Comparison of ENCODE assay signal across 9 cellular contexts in genomic region chr14:100246136-100246535, GRCh38. TPM values are rescaled to one million over a fixed set of nuclear protein-coding genes. Genes with fewer than 3 reads are reported as not detected.
DNase-seq lines count a peak whose midpoint lies in the region; ATAC-seq and TF ChIP-seq lines count a peak whose summit lies in the region.
"Had no signal": no experiment of that assay in that cellular context is flagged by ENCODE, and none has a peak within 500 bp of the region (broad histone marks: within the 10 kb centered on the region; RNA-seq: fewer than 3 reads in every experiment).

No MANE protein-coding gene starts in this region.

- no peak overlapping the region for H2BK120ac ChIP-seq in IMR-90 (ENCODE audit: low read depth, low read length)

- BruUV-seq in IMR-90 (replicated peaks; lab: Mats Ljungman, UMichigan), result no TSS peak

- H3K4ac ChIP-seq in IMR-90 (ENCODE audit: low read depth, low read length), result no peak overlapping the region

- H3K14ac ChIP-seq in IMR-90 (replicated peaks; ENCODE audit: low read depth, low read length), result no peak overlapping the region

- TF ChIP-seq CTCF in IMR-90 (conservative IDR thresholded peaks at IDR 0.05; ENCODE audit: low read depth, low read length), result no peak
- TF ChIP-seq CTCF in coronary artery (IDR thresholded peaks at IDR 0.05), result no peak
- TF ChIP-seq CTCF in mucosa of descending colon (IDR thresholded peaks at IDR 0.05), result no peak
- no peak for TF ChIP-seq CTCF in suprapubic skin (IDR thresholded peaks at IDR 0.05)

- peaks cover 3 to 39% of the 10 kb centered on the region in 2 experiments; a peak in 3 of 4 replicates for H3K79me1 ChIP-seq in IMR-90 (ENCODE audit: low read depth in 1 of 2, low read length in 2 of 2)

- CTCF ChIA-PET in IMR-90 (lab: Yijun Ruan, JAX), result interaction anchor here (1.1 to 1.3 kb wide), 2 partner anchors 17 to 24 kb away, joined by 4 read pairs; no protein-coding TSS in a partner anchor

- H4K5ac ChIP-seq in IMR-90 (ENCODE audit: low read depth, low read length), result no peak overlapping the region

- no CpG with 5 or more reads among the region's 6 CpGs for WGBS in IMR-90 (ENCODE audit: extremely low coverage in 2 of 2, insufficient read length in 1 of 2), 2 experiments
- 51% methylated on average over 6 of the region's 6 CpGs for WGBS in suprapubic skin

- TF ChIP-seq POLR2A in IMR-90 (IDR thresholded peaks at IDR 0.05; ENCODE audit: low read depth, low read length), result no peak
- TF ChIP-seq POLR2A in suprapubic skin (IDR thresholded peaks at IDR 0.05), result no peak

- no peak overlapping the region for H3K56ac ChIP-seq in IMR-90 (ENCODE audit: extremely low read depth, insufficient read depth, low read length)

- H3K18ac ChIP-seq in IMR-90 (ENCODE audit: low read depth, low read length), result no peak overlapping the region

- H2AK5ac ChIP-seq in IMR-90 (ENCODE audit: low read depth, low read length), result no peak overlapping the region

- H3K9ac ChIP-seq in BLaER1 (peak overlapping the region; percentile 65; the same call in 1 of the 2 replicates), IMR-90 (ENCODE audit: low read depth, low read length) (no peak overlapping the region)
- H3K9ac ChIP-seq: parathyroid adenoma had no signal

- POLR2A ChIA-PET in IMR-90 (lab: Charles Lee; ENCODE audit: unreplicated experiment), result no interaction called here

- H2BK20ac ChIP-seq in IMR-90 (ENCODE audit: low read depth, low read length), result no peak overlapping the region

- no peak for TF ChIP-seq RAD21 in IMR-90 (IDR thresholded peaks at IDR 0.05; ENCODE audit: low read length)

- H3K9me3 ChIP-seq in BLaER1 (no peaks in the 10 kb centered on the region), IMR-90 (ENCODE audit: control insufficient read depth, insufficient read depth, low read length) (no peaks in the 10 kb centered on the region), mucosa of descending colon (no peaks in the 10 kb centered on the region), suprapubic skin (no peaks in the 10 kb centered on the region)

- peaks cover 43% of the 10 kb centered on the region for H3K36me3 ChIP-seq in BLaER1
- H3K36me3 ChIP-seq in IMR-90 (ENCODE audit: control insufficient read depth, insufficient read depth, low read length), result peaks cover 2% of the 10 kb centered on the region
- H3K36me3 ChIP-seq in mucosa of descending colon (ENCODE audit: low read depth), result no peaks in the 10 kb centered on the region
- H3K36me3 ChIP-seq in suprapubic skin, result no peaks in the 10 kb centered on the region

- H4K91ac ChIP-seq in IMR-90 (ENCODE audit: insufficient read depth, low read depth, low read length), result no peak overlapping the region

- H3K9me1 ChIP-seq in IMR-90 (ENCODE audit: insufficient read depth, low read length), result peaks cover 20% of the 10 kb centered on the region

- intact Hi-C loops in IMR-90 (cut with micrococcal nuclease) (no loop called here), mucosa of descending colon (cut with DNase I, micrococcal nuclease) (no loop called here)

- peaks cover 100% of the 10 kb centered on the region for H4K20me1 ChIP-seq in BLaER1
- H4K20me1 ChIP-seq in IMR-90 (ENCODE audit: insufficient read depth, low read length), result peaks cover 97% of the 10 kb centered on the region

- H3K4me2 ChIP-seq in BLaER1 (peak overlapping the region; percentile 44), IMR-90 (ENCODE audit: low read depth, low read length) (peak overlapping the region; percentile 37; the same call in 1 of the 2 replicates)

- ATAC-seq in IMR-90 (ENCODE audit: low read depth), result no peak
- ATAC-seq in mucosa of descending colon, result peak; percentile 45
- ATAC-seq in GM18519 (IDR thresholded peaks at IDR 0.05; ENCODE audit: low FRiP score, unreplicated experiment), result no peak
- ATAC-seq in HG03159 (IDR thresholded peaks at IDR 0.05; ENCODE audit: unreplicated experiment), result no peak

- peak overlapping the region; percentile 72 for H2AK9ac ChIP-seq in IMR-90 (replicated peaks; ENCODE audit: low read depth, low read length, poor library complexity)

- H3K27me3 ChIP-seq in BLaER1 (no peaks in the 10 kb centered on the region), IMR-90 (ENCODE audit: control insufficient read depth, insufficient read depth, low read length) (no peaks in the 10 kb centered on the region), suprapubic skin (no peaks in the 10 kb centered on the region)

- peak overlapping the region; percentile 59; the same call in 1 of the 2 replicates for H3K23ac ChIP-seq in IMR-90 (ENCODE audit: low read depth, low read length)

- no peak overlapping the region for H2BK15ac ChIP-seq in IMR-90 (ENCODE audit: low read depth, low read length)

- no peak overlapping the region for H3K27ac ChIP-seq in BLaER1
- H3K27ac ChIP-seq in IMR-90 (ENCODE audit: insufficient read depth, low read length), result no peak overlapping the region
- H3K27ac ChIP-seq in coronary artery, result peak overlapping the region in 1 of 2 donors; percentile 35
- no peak overlapping the region for H3K27ac ChIP-seq in suprapubic skin
- H3K27ac ChIP-seq: parathyroid adenoma had no signal

- H3K4me1 ChIP-seq in BLaER1 (peaks cover 70% of the 10 kb centered on the region), IMR-90 (ENCODE audit: control insufficient read depth, insufficient read depth, low read length) (peaks cover 13% of the 10 kb centered on the region), mucosa of descending colon (ENCODE audit: low read depth) (peaks cover 57% of the 10 kb centered on the region), suprapubic skin (peaks cover 73% of the 10 kb centered on the region)

- H4K8ac ChIP-seq in IMR-90 (ENCODE audit: low read depth in 2 of 2, low read length in 2 of 2), result no peak overlapping the region

- no peak overlapping the region for H2BK5ac ChIP-seq in IMR-90 (ENCODE audit: low read depth, low read length, poor library complexity, severe bottlenecking)

- H3K4me3 ChIP-seq in BLaER1 (no peak overlapping the region), IMR-90 (ENCODE audit: insufficient read depth, low read depth, low read length) (no peak overlapping the region), coronary artery (peak overlapping the region; percentile 10), mucosa of descending colon (no peak overlapping the region), suprapubic skin (no peak overlapping the region)

- in situ Hi-C loops in IMR-90 (cut with MboI; ENCODE audit: low sequenced_read_pairs), result no loop called here

- no peak overlapping the region for H2AFZ ChIP-seq in IMR-90 (replicated peaks; ENCODE audit: low read length, poor library complexity)
- H2AFZ ChIP-seq: parathyroid adenoma had no signal

- no peak for DNase-seq in IMR-90
- no peak for DNase-seq in coronary artery (ENCODE audit: low spot score)
- DNase-seq in mucosa of descending colon, result peak in 2 of 3 donors; percentile 48 to 55
- DNase-seq in HuH-7.5 (ENCODE audit: low spot score), result no peak
- no peak for DNase-seq in suprapubic skin (ENCODE audit: low spot score in 2 of 2)

- TF ChIP-seq EP300 in suprapubic skin (IDR thresholded peaks at IDR 0.05), result no peak

- dilution Hi-C loops in IMR-90 (cut with HindIII; ENCODE audit: low sequenced_read_pairs, unreplicated experiment), result no loop called here

TF ChIP-seq in IMR-90, 13 proteins besides CTCF, POLR2A, EP300 and RAD21:
- TF ChIP-seq SMC3 (IDR thresholded peaks at IDR 0.05; ENCODE audit: low read depth, low read length) (no peak), NFE2L2 (IDR thresholded peaks at IDR 0.05; ENCODE audit: low read depth, low read length) (no peak), BHLHE40 (IDR thresholded peaks at IDR 0.05; ENCODE audit: low read depth, low read length) (no peak), RFX5 (IDR thresholded peaks at IDR 0.05; ENCODE audit: low read depth, low read length) (no peak), MAFK (IDR thresholded peaks at IDR 0.05; ENCODE audit: low read depth, low read length) (no peak), CHD1 (IDR thresholded peaks at IDR 0.05; ENCODE audit: low read depth, low read length) (no peak), MAZ (IDR thresholded peaks at IDR 0.05; ENCODE audit: borderline replicate concordance, low read depth, low read length) (no peak), FOS (IDR thresholded peaks at IDR 0.05; ENCODE audit: low read depth, low read length) (no peak), RCOR1 (IDR thresholded peaks at IDR 0.05; ENCODE audit: insufficient replicate concordance, low read length) (no peak), MXI1 (IDR thresholded peaks at IDR 0.05; ENCODE audit: borderline replicate concordance, low read depth, low read length) (no peak), CEBPB (IDR thresholded peaks at IDR 0.05; ENCODE audit: low read depth, low read length) (no peak)
- TF ChIP-seq, protein P1, sequence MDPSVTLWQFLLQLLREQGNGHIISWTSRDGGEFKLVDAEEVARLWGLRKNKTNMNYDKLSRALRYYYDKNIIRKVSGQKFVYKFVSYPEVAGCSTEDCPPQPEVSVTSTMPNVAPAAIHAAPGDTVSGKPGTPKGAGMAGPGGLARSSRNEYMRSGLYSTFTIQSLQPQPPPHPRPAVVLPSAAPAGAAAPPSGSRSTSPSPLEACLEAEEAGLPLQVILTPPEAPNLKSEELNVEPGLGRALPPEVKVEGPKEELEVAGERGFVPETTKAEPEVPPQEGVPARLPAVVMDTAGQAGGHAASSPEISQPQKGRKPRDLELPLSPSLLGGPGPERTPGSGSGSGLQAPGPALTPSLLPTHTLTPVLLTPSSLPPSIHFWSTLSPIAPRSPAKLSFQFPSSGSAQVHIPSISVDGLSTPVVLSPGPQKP (IDR thresholded peaks at IDR 0.05; ENCODE audit: borderline replicate concordance, low read depth, low read length), result no peak
- TF ChIP-seq, protein P2, sequence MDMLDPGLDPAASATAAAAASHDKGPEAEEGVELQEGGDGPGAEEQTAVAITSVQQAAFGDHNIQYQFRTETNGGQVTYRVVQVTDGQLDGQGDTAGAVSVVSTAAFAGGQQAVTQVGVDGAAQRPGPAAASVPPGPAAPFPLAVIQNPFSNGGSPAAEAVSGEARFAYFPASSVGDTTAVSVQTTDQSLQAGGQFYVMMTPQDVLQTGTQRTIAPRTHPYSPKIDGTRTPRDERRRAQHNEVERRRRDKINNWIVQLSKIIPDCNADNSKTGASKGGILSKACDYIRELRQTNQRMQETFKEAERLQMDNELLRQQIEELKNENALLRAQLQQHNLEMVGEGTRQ (IDR thresholded peaks at IDR 0.05; ENCODE audit: low read depth, low read length), result no peak

RNA-seq across cellular contexts. Expression of gene YY1, which starts 7.2 kb away (rescaled TPM):
- 26.7 and 29.9 TPM in 2 replicates for total RNA-seq in IMR-90 (2012; rRNA removed)
- polyA plus RNA-seq in IMR-90 (2012; rRNA removed), result 21.1 and 21.7 TPM in 2 replicates
- 14.4 and 15.6 TPM in 2 replicates for polyA plus RNA-seq in IMR-90 (2012; cell fraction: cytosol; rRNA removed)
- polyA plus RNA-seq in IMR-90 (2012; cell fraction: nucleus; rRNA removed; ENCODE audit: low replicate concordance), result 20.1 and 46.1 TPM in 2 replicates
- 10 to 100 TPM; 60.8 to 78.7 (median 72.9) TPM for total RNA-seq in mucosa of descending colon
- 10 to 100 TPM; 42.1 to 56.3 (median 48.9) TPM for total RNA-seq in suprapubic skin

Comparison
In these comparisons a context has a peak if more than half of its experiments do, and no peak if none do; other contexts are left out.
1. DNase-seq: peak in mucosa of descending colon (2 of 3); none in IMR-90 (single experiment), coronary artery (single experiment), HuH-7.5 (single experiment) and suprapubic skin (0 of 2).